ENCODE assay signal across 8 cellular contexts in genomic region chr5:154039458-154039829, GRCh38. TPM values are rescaled to one million over a fixed set of nuclear protein-coding genes. Genes with fewer than 3 reads are reported as not detected.
DNase-seq lines count a peak whose midpoint lies in the region; ATAC-seq and TF ChIP-seq lines count a peak whose summit lies in the region.

No MANE protein-coding gene starts in this region.

- H4K8ac ChIP-seq in mesendoderm (ENCODE audit: low read depth, low read length), result no peak overlapping the region

- no peak for ATAC-seq in heart right ventricle
- no peak for ATAC-seq in left cardiac atrium

- H3K4me3 ChIP-seq in heart right ventricle (peak overlapping the region; percentile 63 to 92 (median 76)), brain microvascular endothelial cell (ENCODE audit: low read depth, low read length) (peak overlapping the region; percentile 95), mesendoderm (ENCODE audit: low read length) (peak overlapping the region; percentile 91), vagina (peak overlapping the region; percentile 83)

- H3K79me1 ChIP-seq in mesendoderm (ENCODE audit: low read length), result peaks cover 9% of the 10 kb centered on the region

- intact Hi-C loops in heart right ventricle (cut with DNase I) (loop anchor here in 3 of 10 donors (5.0 kb wide), 1 partner anchor 37 kb away; no protein-coding TSS in a partner anchor), left cardiac atrium (cut with DNase I) (no loop called here), vagina (cut with DNase I) (no loop called here)

- peak overlapping the region; percentile 89 for H3K9ac ChIP-seq in mesendoderm (ENCODE audit: low read length)

- peaks cover 0 to 3% (median 0%) of the 10 kb centered on the region in 9 donors for H3K36me3 ChIP-seq in heart right ventricle
- no peaks in the 10 kb centered on the region for H3K36me3 ChIP-seq in brain microvascular endothelial cell (replicated peaks)
- no peaks in the 10 kb centered on the region for H3K36me3 ChIP-seq in mesendoderm (ENCODE audit: control insufficient read depth, insufficient read depth, low read length)
- no peaks in the 10 kb centered on the region for H3K36me3 ChIP-seq in vagina

- H3K4me1 ChIP-seq in heart right ventricle (peaks cover 0 to 72% (median 62%) of the 10 kb centered on the region in 9 donors), mesendoderm (ENCODE audit: control insufficient read depth, low read depth, low read length) (no peaks in the 10 kb centered on the region), vagina (peaks cover 40% of the 10 kb centered on the region)

- no peak overlapping the region for H2BK15ac ChIP-seq in mesendoderm (replicated peaks; ENCODE audit: low read depth)

- no peak for TF ChIP-seq POLR2A in vagina (IDR thresholded peaks at IDR 0.05)

- H3K9me3 ChIP-seq in heart right ventricle (no peaks in the 10 kb centered on the region), vagina (no peaks in the 10 kb centered on the region)

- peak overlapping the region; percentile 92 for H3K56ac ChIP-seq in mesendoderm (ENCODE audit: low read length)

- H3K4me2 ChIP-seq in mesendoderm (ENCODE audit: low read length), result peak overlapping the region; percentile 98

- DNase-seq in heart right ventricle (no peak), left cardiac atrium (no peak), brain microvascular endothelial cell (no peak), mesendoderm (no peak), vagina (ENCODE audit: extremely low spot score in 2 of 2) (no peak), kidney glomerular epithelial cell (lab: John Stamatoyannopoulos, UW) (no peak), HUDEP-2 (lab: John Stamatoyannopoulos, UW; ENCODE audit: unreplicated experiment in 76 of 76) (no peak)
- no peak for DNase-seq in stimulated activated CD4-positive, alpha-beta T cell treated with anti-CD3 and anti-CD28 coated beads, Interleukin-4, amount 100 ng/mL, for 4 hours

- no peak overlapping the region for H3K18ac ChIP-seq in mesendoderm (ENCODE audit: low read length)

- H3K27me3 ChIP-seq in heart right ventricle (no peaks in the 10 kb centered on the region), brain microvascular endothelial cell (replicated peaks) (no peaks in the 10 kb centered on the region), mesendoderm (ENCODE audit: insufficient read depth, low read length, poor library complexity) (no peaks in the 10 kb centered on the region), vagina (no peaks in the 10 kb centered on the region)

- H3K23ac ChIP-seq in mesendoderm (ENCODE audit: low read length), result no peak overlapping the region

- TF ChIP-seq CTCF in heart right ventricle (IDR thresholded peaks at IDR 0.05) (no peak), brain microvascular endothelial cell (IDR thresholded peaks at IDR 0.05; ENCODE audit: low read depth, low read length, missing control alignments) (no peak), vagina (IDR thresholded peaks at IDR 0.05) (no peak)

- 36 to 47% methylated on average over 1 of the region's 1 CpG for whole genome bisulfite sequencing in heart right ventricle, 2 donors
- no CpG with 5 or more reads among the region's 1 CpG for WGBS in mesendoderm (ENCODE audit: extremely low coverage, insufficient coverage, low lambda C conversion rate)

- H3K27ac ChIP-seq in heart right ventricle (peak overlapping the region in 8 of 10 donors; percentile 85 to 96 (median 90)), brain microvascular endothelial cell (no peak overlapping the region), mesendoderm (ENCODE audit: low read depth, low read length) (no peak overlapping the region), vagina (peak overlapping the region; percentile 79)

- no peak overlapping the region for H4K5ac ChIP-seq in mesendoderm (ENCODE audit: low read length)

- H2BK120ac ChIP-seq in mesendoderm (ENCODE audit: low read depth, low read length), result no peak overlapping the region

- peak overlapping the region; percentile 62 for H2AK5ac ChIP-seq in mesendoderm (ENCODE audit: low read length)

- no peak overlapping the region for H3K4ac ChIP-seq in mesendoderm (ENCODE audit: low read depth, low read length)

- in situ Hi-C loops in brain microvascular endothelial cell (cut with HindIII; ENCODE audit: low pct_ligation_motif_present, low sequenced_read_pairs), result no loop called here

- H3K79me2 ChIP-seq in mesendoderm (ENCODE audit: control insufficient read depth, insufficient read depth, low read length), result peaks cover 3% of the 10 kb centered on the region

- no peak overlapping the region for H2BK5ac ChIP-seq in mesendoderm (ENCODE audit: low read length)

RNA-seq across cellular contexts. Expression of gene MFAP3, which starts 0.7 kb away (rescaled TPM):
- 10 to 100 TPM; 23.2 to 44.3 (median 34.1) TPM for total RNA-seq in heart right ventricle
- polyA plus RNA-seq in heart right ventricle, result 1 to 10 TPM; 2.7 to 8.5 TPM
- 10 to 100 TPM; 34.0 to 35.3 TPM for total RNA-seq in left cardiac atrium
- polyA plus RNA-seq in mesendoderm (2013, experiment 1 of 2), result 16.3 TPM
- polyA plus RNA-seq in mesendoderm (2013, experiment 2 of 2), result 15.9 TPM
- 38.5 TPM for total RNA-seq in vagina

RNA-seq across cellular contexts. Expression of gene FAM114A2, which starts 0.7 kb away (rescaled TPM):
- 10 to 100 TPM; 25.5 to 47.5 (median 36.5) TPM for total RNA-seq in heart right ventricle
- polyA plus RNA-seq in heart right ventricle, result 10 to 100 TPM in 1 of 2 donors, 1 to 10 TPM in 1; 7.8 to 13.0 TPM
- total RNA-seq in left cardiac atrium, result 10 to 100 TPM; 29.6 to 35.0 TPM
- 6.7 TPM for polyA plus RNA-seq in mesendoderm (2013, experiment 1 of 2)
- 6.9 TPM for polyA plus RNA-seq in mesendoderm (2013, experiment 2 of 2)
- 20.4 TPM for total RNA-seq in vagina

Comparison
In these comparisons a context has a peak if more than half of its experiments do, and no peak if none do; other contexts are left out.
1. H3K27ac ChIP-seq: peak in heart right ventricle (8 of 10) and vagina (single experiment); none in brain microvascular endothelial cell (single experiment) and mesendoderm (single experiment).
2. Peak in every context shown above with its lines, with median percentiles within 50 percentile points of each other: H3K4me3 ChIP-seq.